ENCODE assay signal across 10 cellular contexts in the genomic region with DNA sequence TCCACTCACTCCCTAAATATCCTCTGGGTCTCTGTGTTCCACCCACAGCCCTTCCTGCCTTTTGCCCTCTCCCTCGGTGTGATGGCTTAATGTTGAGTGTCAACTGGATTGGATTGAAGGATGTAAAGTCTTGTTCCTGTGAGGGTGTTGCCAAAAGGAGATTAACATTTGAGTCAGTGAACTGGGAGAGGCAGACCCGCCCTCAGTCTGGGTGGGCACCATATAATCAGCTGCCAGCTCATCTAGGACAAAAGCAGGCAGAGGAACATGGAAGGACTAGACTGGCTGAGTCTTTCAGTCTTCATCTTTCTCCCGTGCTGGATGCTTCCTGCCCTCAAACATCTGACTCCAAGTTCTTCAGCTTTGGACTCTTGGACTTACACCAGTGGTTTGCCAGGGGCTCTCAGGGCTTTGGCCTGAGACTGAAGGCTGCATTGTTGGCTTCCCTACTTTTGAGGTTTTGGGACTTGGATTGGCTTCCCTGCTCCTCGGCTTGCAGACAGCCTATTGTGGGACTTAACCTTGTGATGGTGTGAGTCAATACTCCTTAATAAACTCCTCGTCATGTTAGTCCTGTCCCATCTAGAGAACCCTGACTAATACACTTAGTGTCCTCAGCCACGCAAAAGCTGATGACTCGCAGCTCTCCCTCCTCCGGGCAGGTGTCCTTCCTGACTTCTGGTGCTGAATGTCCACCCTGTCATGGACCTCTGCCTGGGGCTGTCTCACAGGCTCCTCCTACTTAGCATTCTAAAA. TPM values are rescaled to one million over a fixed set of nuclear protein-coding genes. Genes with fewer than 3 reads are reported as not detected.
DNase-seq lines count a peak whose midpoint lies in the region; ATAC-seq and TF ChIP-seq lines count a peak whose summit lies in the region.
"Had no signal": no experiment of that assay in that cellular context is flagged by ENCODE, and none has a peak within 500 bp of the region (broad histone marks: within the 10 kb centered on the region; RNA-seq: fewer than 3 reads in every experiment).

No MANE protein-coding gene starts in this region.

- peak overlapping the region; percentile 29 for H3K4me2 ChIP-seq in Loucy (ENCODE audit: low read depth, low read length, poor library complexity, severe bottlenecking)

- H3K4me1 ChIP-seq in Loucy (ENCODE audit: insufficient read depth, low read length, poor library complexity, severe bottlenecking): peaks cover 26% of the 10 kb centered on the region

- no peaks in the 10 kb centered on the region for H3K27me3 ChIP-seq in Loucy (ENCODE audit: insufficient read depth, low read length, poor library complexity, severe bottlenecking)
- H3K27me3 ChIP-seq: upper lobe of left lung had no signal

- H3F3A ChIP-seq in Loucy (ENCODE audit: low read depth): peaks cover 3% of the 10 kb centered on the region

- H3K9ac ChIP-seq in Loucy (ENCODE audit: low read depth, low read length, poor library complexity, severe bottlenecking): no peak overlapping the region

- no peak for ATAC-seq in central memory CD8-positive, alpha-beta T cell (replicated peaks; ENCODE audit: extremely low read depth, poor library complexity, severe bottlenecking)
- ATAC-seq in naive B cell (ENCODE audit: low read depth in 2 of 2) (no peak), GM18517 (IDR thresholded peaks at IDR 0.05; ENCODE audit: unreplicated experiment) (no peak)

- no peaks in the 10 kb centered on the region for H3K9me2 ChIP-seq in Loucy (replicated peaks; ENCODE audit: low read depth, low read length)

- no peaks in the 10 kb centered on the region for H3K27me3 Mint-ChIP-seq in CD14-positive monocyte (ENCODE audit: low read depth in 3 of 3)
- H3K27me3 Mint-ChIP-seq in central memory CD8-positive, alpha-beta T cell: no peaks in the 10 kb centered on the region
- no peaks in the 10 kb centered on the region for H3K27me3 Mint-ChIP-seq in naive B cell

- peaks cover 0 to 11% (median 6%) of the 10 kb centered on the region in 7 donors for H3K9me3 Mint-ChIP-seq in CD14-positive monocyte
- H3K9me3 Mint-ChIP-seq in central memory CD8-positive, alpha-beta T cell: peaks cover 7% of the 10 kb centered on the region
- peaks cover 0 to 3% (median 0%) of the 10 kb centered on the region in 7 donors for H3K9me3 Mint-ChIP-seq in naive B cell

- no peaks in the 10 kb centered on the region for H4K20me1 ChIP-seq in Loucy (ENCODE audit: insufficient read depth, low read length, poor library complexity, severe bottlenecking)

- H3K36me3 Mint-ChIP-seq in CD14-positive monocyte: peaks cover 37 to 55% of the 10 kb centered on the region in 2 donors
- peaks cover 16% of the 10 kb centered on the region for H3K36me3 Mint-ChIP-seq in central memory CD8-positive, alpha-beta T cell (ENCODE audit: insufficient read depth)
- peaks cover 14 to 20% of the 10 kb centered on the region in 2 donors for H3K36me3 Mint-ChIP-seq in naive B cell

- peaks cover 86% of the 10 kb centered on the region for H3K79me2 ChIP-seq in Loucy (ENCODE audit: insufficient read depth, low read length)

- TF ChIP-seq CTCF in CD14-positive monocyte (IDR thresholded peaks at IDR 0.05) (no peak), Loucy (conservative IDR thresholded peaks at IDR 0.05; ENCODE audit: low read length) (no peak)

- H3K4me3 ChIP-seq in Loucy (ENCODE audit: low read length, poor library complexity, severe bottlenecking): no peak overlapping the region
- H3K4me3 ChIP-seq: upper lobe of left lung had no signal

- no peak overlapping the region for H2AFZ ChIP-seq in Loucy (ENCODE audit: low read length)

- intact Hi-C loops in CD14-positive monocyte (cut with micrococcal nuclease): no loop called here

- H3K9me3 ChIP-seq in Loucy (ENCODE audit: insufficient read depth, low read depth, low read length): no peaks in the 10 kb centered on the region
- H3K9me3 ChIP-seq: upper lobe of left lung had no signal

- H3K36me3 ChIP-seq in Loucy (ENCODE audit: insufficient read depth, low read length): no peaks in the 10 kb centered on the region

- H3K27ac Mint-ChIP-seq in CD14-positive monocyte (peak overlapping the region; percentile 2 to 77 (median 46)), naive B cell (peak overlapping the region in 4 of 6 donors; percentile 14 to 52 (median 20))
- H3K27ac Mint-ChIP-seq in central memory CD8-positive, alpha-beta T cell (ENCODE audit: low read depth): peak overlapping the region; percentile 92

- H3K4me3 Mint-ChIP-seq in CD14-positive monocyte: no peak overlapping the region
- H3K4me3 Mint-ChIP-seq in central memory CD8-positive, alpha-beta T cell: peak overlapping the region; percentile 23
- H3K4me3 Mint-ChIP-seq in naive B cell: peak overlapping the region in 3 of 8 donors; percentile 20 to 72 (median 57)

- DNase-seq in CD14-positive monocyte (ENCODE audit: low spot score): no peak
- DNase-seq in central memory CD8-positive, alpha-beta T cell (ENCODE audit: low spot score in 2 of 2): no peak
- DNase-seq in naive B cell: no peak
- no peak for DNase-seq in effector CD4-positive, alpha-beta T cell
- no peak for DNase-seq in NCI-H446 (lab: John Stamatoyannopoulos, UW)
- no peak for DNase-seq in cortex of kidney (lab: John Stamatoyannopoulos, UW)
- DNase-seq: NCI-H510A, upper lobe of left lung had no signal

- H3K4me1 Mint-ChIP-seq in CD14-positive monocyte (peaks cover 76% of the 10 kb centered on the region), naive B cell (peaks cover 43 to 75% (median 58%) of the 10 kb centered on the region in 3 donors)
- peaks cover 62% of the 10 kb centered on the region for H3K4me1 Mint-ChIP-seq in central memory CD8-positive, alpha-beta T cell

RNA-seq across cellular contexts. Expression of gene DGLUCY, which starts 5.9 kb away (rescaled TPM):
- polyA plus RNA-seq in CD14-positive monocyte (10 to 100 TPM; 54.9 to 66.0 TPM), naive B cell (ENCODE audit: low read depth in 6 of 6) (10 to 100 TPM; 29.3 to 54.3 (median 37.7) TPM)

RNA-seq across cellular contexts. Expression of gene RPS6KA5, which starts 59.3 kb away (rescaled TPM):
- polyA plus RNA-seq in CD14-positive monocyte (10 to 100 TPM in 1 of 2 donors, 1 to 10 TPM in 1; 7.9 to 10.1 TPM), naive B cell (ENCODE audit: low read depth in 6 of 6) (10 to 100 TPM; 21.2 to 33.3 (median 27.8) TPM)

Comparison
In these comparisons a context has a peak if more than half of its experiments do, and no peak if none do; other contexts are left out.
1. H3K27ac Mint-ChIP-seq: peak in every context shown above with its lines; median percentile 92 in central memory CD8-positive, alpha-beta T cell; 46 in CD14-positive monocyte; 20 in naive B cell.